In the genomic region with DNA sequence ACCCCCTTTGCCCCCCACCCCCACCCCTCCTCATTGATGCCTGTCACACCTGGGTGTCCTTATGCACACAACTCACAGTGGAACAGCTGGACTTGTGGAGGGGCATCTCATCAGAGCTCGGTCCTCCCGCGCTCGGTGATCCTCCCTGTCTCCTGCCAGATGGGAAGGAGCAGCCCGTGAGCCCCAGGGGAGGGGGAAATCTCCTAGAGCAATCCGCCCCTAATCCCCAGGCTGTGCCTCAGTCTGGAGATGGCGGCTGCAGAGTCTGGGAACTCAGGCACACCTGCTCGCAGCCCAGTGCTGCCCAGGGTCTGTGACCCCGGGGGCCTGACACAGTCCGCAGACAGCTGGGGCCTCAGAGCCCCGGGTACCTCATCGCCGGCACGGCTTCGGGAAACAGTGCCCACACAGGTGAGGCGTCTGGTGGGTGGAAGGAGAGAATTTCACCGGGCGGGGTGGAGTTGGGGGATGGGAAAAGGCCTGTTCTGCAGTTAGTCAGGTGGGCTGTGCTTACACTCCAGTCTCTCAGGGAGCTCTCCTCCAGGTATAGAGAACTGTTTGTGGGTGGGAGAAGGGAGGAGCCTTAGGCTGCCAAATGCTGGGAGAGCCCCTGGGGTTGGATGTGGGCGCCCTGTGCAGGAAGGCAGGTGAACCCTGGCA, we compare ENCODE assay signal across 16 cellular contexts. TPM values are rescaled to one million over a fixed set of nuclear protein-coding genes. Genes with fewer than 3 reads are reported as not detected.
DNase-seq lines count a peak whose midpoint lies in the region; ATAC-seq and TF ChIP-seq lines count a peak whose summit lies in the region.
"Had no signal": no experiment of that assay in that cellular context is flagged by ENCODE, and none has a peak within 500 bp of the region (broad histone marks: within the 10 kb centered on the region; RNA-seq: fewer than 3 reads in every experiment).

No MANE protein-coding gene starts in this region.

- no peak overlapping the region for H2BK15ac ChIP-seq in neuronal stem cell (ENCODE audit: low read length)

- ATAC-seq in GM19395 (IDR thresholded peaks at IDR 0.05; ENCODE audit: unreplicated experiment): no peak

- H2AFZ ChIP-seq in neuronal stem cell (ENCODE audit: low read length): no peak overlapping the region

- no peak overlapping the region for H3K4ac ChIP-seq in neuronal stem cell (ENCODE audit: low read length)

- no peak overlapping the region for H3K4me3 Mint-ChIP-seq in Caco-2 (ENCODE audit: unreplicated experiment)
- H3K4me3 Mint-ChIP-seq: CD14-positive monocyte had no signal

- DNase-seq in GM13977 (ENCODE audit: low spot score) (peak; percentile 14), NCI-H524 treated with DMSO at 0.1 percent for 48 hours (lab: John Stamatoyannopoulos, UW) (peak; percentile 56), neuronal stem cell (ENCODE audit: low spot score) (no peak), Caco-2 (no peak), cortex of kidney (lab: John Stamatoyannopoulos, UW) (no peak), NCI-H1048 (lab: John Stamatoyannopoulos, UW) (no peak)
- DNase-seq: COR-L47, DND-41, GDM1, NCI-H1417 treated with DMSO at 0.1 percent for 48 hours, NCI-H2029, PC-3, SK-N-SH had no signal

- no peaks in the 10 kb centered on the region for H3K4me1 Mint-ChIP-seq in Caco-2 (ENCODE audit: low read depth, unreplicated experiment)

- H3K27me3 ChIP-seq in neuronal stem cell (ENCODE audit: control insufficient read depth in 3 of 3, insufficient read depth in 3 of 3, low read depth in 1 of 3, low read length in 3 of 3): no peaks in the 10 kb centered on the region
- H3K27me3 ChIP-seq in Caco-2 (replicated peaks; ENCODE audit: control insufficient read depth, insufficient read depth, low read length): no peaks in the 10 kb centered on the region

- intact Hi-C loops in Caco-2 (cut with micrococcal nuclease; ENCODE audit: unreplicated experiment): loop anchor here (1.0 kb wide), 6 partner anchors 28 to 282 kb away; no protein-coding TSS in a partner anchor

- in situ Hi-C loops in GM13977 (cut with MboI; ENCODE audit: low pct_unique_long_range_greater_than_20kb, low sequenced_read_pairs, unreplicated experiment): loop anchor here (25.0 kb wide), 1 partner anchor 270 kb away; no protein-coding TSS in a partner anchor

- peak overlapping the region; percentile 97 for H3K27ac ChIP-seq in cingulate gyrus (ENCODE audit: low read depth, low read length)
- H3K27ac ChIP-seq in neuronal stem cell (replicated peaks; ENCODE audit: low read length): no peak overlapping the region

- whole genome bisulfite sequencing in neuronal stem cell (ENCODE audit: extremely low coverage in 2 of 2, insufficient read length in 2 of 2, insufficient replicate concordance in 1 of 2), 2 donors: no CpG with 5 or more reads among the region's 19 CpGs

- H3K23ac ChIP-seq in neuronal stem cell (ENCODE audit: low read depth, low read length, poor library complexity): no peak overlapping the region

- no peak overlapping the region for H4K8ac ChIP-seq in neuronal stem cell (ENCODE audit: low read depth, low read length)

- no peaks in the 10 kb centered on the region for H3K9me3 Mint-ChIP-seq in Caco-2 (ENCODE audit: unreplicated experiment)
- H3K9me3 Mint-ChIP-seq: CD14-positive monocyte had no signal

- H3K9me3 ChIP-seq in neuronal stem cell (replicated peaks in 1 of 2; ENCODE audit: control insufficient read depth in 2 of 2, insufficient read depth in 1 of 2, low read depth in 1 of 2, low read length in 2 of 2): no peaks in the 10 kb centered on the region
- no peaks in the 10 kb centered on the region for H3K9me3 ChIP-seq in Caco-2
- H3K9me3 ChIP-seq: SK-N-SH had no signal

- no peak overlapping the region for H3K27ac Mint-ChIP-seq in Caco-2 (ENCODE audit: unreplicated experiment)

- H3K18ac ChIP-seq in neuronal stem cell (ENCODE audit: low read length): no peak overlapping the region

- TF ChIP-seq CTCF in GM13977 (IDR thresholded peaks at IDR 0.05; ENCODE audit: extremely low read depth, insufficient read depth, missing control alignments) (no peak), Caco-2 (IDR thresholded peaks at IDR 0.05; ENCODE audit: insufficient read depth in 1 of 2, low read depth in 1 of 2, low read length in 1 of 2, severe bottlenecking in 1 of 2, unreplicated experiment in 1 of 2) (no peak)

- POLR2A ChIA-PET in Caco-2 (lab: Charles Lee): no interaction called here

- H3K14ac ChIP-seq in neuronal stem cell (ENCODE audit: low read length): no peak overlapping the region

- no peak overlapping the region for H2BK120ac ChIP-seq in neuronal stem cell (ENCODE audit: low read depth, low read length)

- H3K4me3 ChIP-seq in neuronal stem cell (ENCODE audit: low read length in 2 of 2) (no peak overlapping the region), Caco-2 (ENCODE audit: low read depth, low read length) (no peak overlapping the region)

- H3K36me3 ChIP-seq in neuronal stem cell (replicated peaks in 1 of 2; ENCODE audit: control insufficient read depth in 2 of 2, insufficient read depth in 2 of 2, low read length in 2 of 2) (peaks cover 0 to 2% of the 10 kb centered on the region in 2 donors), Caco-2 (ENCODE audit: control insufficient read depth, insufficient read depth, low read length) (no peaks in the 10 kb centered on the region)

- CTCF ChIA-PET in Caco-2 (lab: Charles Lee): interaction anchor here (0.7 to 2.6 kb wide), 9 partner anchors 21 to 268 kb away, joined by 3 to 57 read pairs (median 6); a partner anchor contains a TSS

- H3K4me2 ChIP-seq in neuronal stem cell (ENCODE audit: insufficient read depth, low read length, poor library complexity, severe bottlenecking): no peak overlapping the region
- H3K4me2 ChIP-seq: SK-N-SH had no signal

- no TSS peak for BruUV-seq in Caco-2 (replicated peaks; lab: Mats Ljungman, UMichigan)

- H3K27me3 Mint-ChIP-seq in Caco-2 (ENCODE audit: insufficient read depth, unreplicated experiment): no peaks in the 10 kb centered on the region

- H3K4me1 ChIP-seq in neuronal stem cell (ENCODE audit: control insufficient read depth in 2 of 2, insufficient read depth in 1 of 2, low read depth in 1 of 2, low read length in 2 of 2) (peaks cover 5 to 8% of the 10 kb centered on the region in 2 donors), Caco-2 (no peaks in the 10 kb centered on the region)

- no peaks in the 10 kb centered on the region for H3K36me3 Mint-ChIP-seq in Caco-2 (ENCODE audit: insufficient read depth, unreplicated experiment)
- H3K36me3 Mint-ChIP-seq: CD14-positive monocyte had no signal

- no peaks in the 10 kb centered on the region for H3K79me1 ChIP-seq in neuronal stem cell (ENCODE audit: low read depth, low read length)

- no peak overlapping the region for H2BK12ac ChIP-seq in neuronal stem cell (ENCODE audit: low read length)

- peak overlapping the region; percentile 59 for H2BK5ac ChIP-seq in neuronal stem cell (ENCODE audit: low read length)

- no peak overlapping the region for H2AK5ac ChIP-seq in neuronal stem cell (ENCODE audit: low read depth, low read length)

- no peak overlapping the region for H4K91ac ChIP-seq in neuronal stem cell (ENCODE audit: low read depth, low read length, poor library complexity)

- no peak overlapping the region for H3K9ac ChIP-seq in neuronal stem cell (ENCODE audit: low read depth, low read length, poor library complexity)
- H3K9ac ChIP-seq: SK-N-SH had no signal

RNA-seq across cellular contexts. Expression of a gene that starts 29.3 kb away (rescaled TPM):
- 13.3 TPM for polyA plus RNA-seq in neuronal stem cell (2013, experiment 1 of 2)
- polyA plus RNA-seq in neuronal stem cell (2013, experiment 2 of 2): 12.9 TPM
- 0.60 and 0.91 TPM in 2 replicates for total RNA-seq in Caco-2 (2022)

RNA-seq across cellular contexts. Expression of a gene that starts 45.6 kb away (rescaled TPM):
- 6.2 TPM for polyA plus RNA-seq in neuronal stem cell (2013, experiment 1 of 2)
- 6.4 TPM for polyA plus RNA-seq in neuronal stem cell (2013, experiment 2 of 2)
- total RNA-seq in Caco-2 (2022): 6.2 and 6.3 TPM in 2 replicates

Comparison
In these comparisons a context has a peak if more than half of its experiments do, and no peak if none do; other contexts are left out.
1. DNase-seq: peak in GM13977 (single experiment) and NCI-H524 treated with DMSO at 0.1 percent for 48 hours (single experiment); none in neuronal stem cell (single experiment), Caco-2 (0 of 2), cortex of kidney (single experiment) and NCI-H1048 (single experiment).